13 cellular contexts compared by ENCODE assay signal in the genomic region with DNA sequence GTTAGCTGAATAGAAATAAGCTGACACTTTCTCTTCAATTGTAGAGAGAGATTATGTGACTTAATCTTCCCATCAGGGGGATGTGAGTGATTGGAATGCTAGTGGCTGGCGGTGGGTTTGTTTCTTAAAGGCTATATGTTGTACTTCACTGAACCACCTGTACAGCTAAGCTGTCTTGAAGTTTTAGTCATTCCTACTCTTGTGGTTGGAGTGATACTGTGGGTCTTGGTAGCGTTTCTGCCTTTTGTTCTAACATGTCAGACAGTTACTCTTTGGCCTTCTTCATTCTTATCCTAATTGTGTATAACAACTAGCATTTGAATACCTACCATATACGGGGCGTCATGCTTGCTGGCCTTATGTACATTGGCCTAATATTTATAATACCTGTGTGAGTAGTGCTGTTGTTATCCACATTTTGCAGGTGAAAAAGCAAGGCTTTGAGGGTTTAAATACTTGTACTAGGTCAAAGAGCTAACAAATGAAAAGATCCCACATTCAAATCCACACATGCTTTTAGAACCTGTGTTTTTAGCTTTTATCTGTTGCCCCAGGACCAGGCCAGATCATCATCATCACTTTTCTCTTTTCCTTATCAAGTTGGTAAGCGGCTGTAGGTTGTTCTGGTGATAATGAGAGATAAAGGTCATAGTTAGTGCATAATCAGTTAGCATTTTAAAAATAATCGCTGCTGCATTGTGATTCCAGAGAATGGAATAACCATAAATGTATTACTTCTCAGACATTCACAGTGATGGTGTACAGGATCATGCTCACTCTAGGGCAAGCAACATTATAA. TPM values are rescaled to one million over a fixed set of nuclear protein-coding genes. Genes with fewer than 3 reads are reported as not detected.
DNase-seq lines count a peak whose midpoint lies in the region; ATAC-seq and TF ChIP-seq lines count a peak whose summit lies in the region.
"Had no signal": no experiment of that assay in that cellular context is flagged by ENCODE, and none has a peak within 500 bp of the region (broad histone marks: within the 10 kb centered on the region; RNA-seq: fewer than 3 reads in every experiment).

No MANE protein-coding gene starts in this region.

- H3K27ac ChIP-seq in tibial artery (no peak overlapping the region), spleen (no peak overlapping the region)
- H3K27ac ChIP-seq: SJSA1 had no signal

- H3K36me3 ChIP-seq in tibial artery (no peaks in the 10 kb centered on the region), spleen (no peaks in the 10 kb centered on the region)

- TF ChIP-seq CTCF in tibial artery (IDR thresholded peaks at IDR 0.05): no peak
- no peak for TF ChIP-seq CTCF in spleen (IDR thresholded peaks at IDR 0.05 in 8 of 11, conservative IDR thresholded peaks at IDR 0.05 in 3 of 11)

- TF ChIP-seq POLR2A in spleen (IDR thresholded peaks at IDR 0.05): no peak

- WGBS in spleen, 5 donors: 89 to 94% (median 91%) methylated on average over 6 of the region's 6 CpGs

- intact Hi-C loops in tibial artery (cut with DNase I; ENCODE audit: low total_unique reads): no loop called here
- intact Hi-C loops in spleen (cut with DNase I; ENCODE audit: low total_unique reads): no loop called here
- intact Hi-C loops in posterior cingulate gyrus (cut with DNase I): no loop called here

- no peaks in the 10 kb centered on the region for H3K9me3 ChIP-seq in tibial artery
- no peaks in the 10 kb centered on the region for H3K9me3 ChIP-seq in spleen

- H3K4me1 ChIP-seq in tibial artery (peaks cover 0 to 23% (median 0%) of the 10 kb centered on the region in 4 donors), spleen (peaks cover 0 to 25% (median 3%) of the 10 kb centered on the region in 6 donors)
- H3K4me1 ChIP-seq: SJSA1 had no signal

- peak; percentile 45 for DNase-seq in D341Med (ENCODE audit: low spot score)
- DNase-seq in tibial artery: no peak
- no peak for DNase-seq in spleen
- DNase-seq in SHP77 treated with DMSO at 0.1 percent for 48 hours (lab: John Stamatoyannopoulos, UW): no peak
- DNase-seq in posterior cingulate gyrus: no peak
- DNase-seq: activated naive CD4-positive, alpha-beta T cell treated with anti-CD3 and anti-CD28 coated beads, Interleukin-2, amount 10 ng/mL, durations not matched to agents 7 days and 5 days; CD4-positive, CD25-positive, alpha-beta regulatory T cell; HCEC 1CT; MV-4-11 had no signal

- H3K4me3 ChIP-seq in tibial artery: no peak overlapping the region
- H3K4me3 ChIP-seq in spleen: no peak overlapping the region
- H3K4me3 ChIP-seq: SJSA1 had no signal

- ATAC-seq in GM18873 (IDR thresholded peaks at IDR 0.05; ENCODE audit: low FRiP score, unreplicated experiment) (peak; percentile 95), HG02588 (IDR thresholded peaks at IDR 0.05; ENCODE audit: unreplicated experiment) (peak; percentile 90), HG03520 (IDR thresholded peaks at IDR 0.05; ENCODE audit: unreplicated experiment) (peak; percentile 98)

- H3K27me3 ChIP-seq in tibial artery (no peaks in the 10 kb centered on the region), spleen (replicated peaks in 1 of 7) (no peaks in the 10 kb centered on the region)
- H3K27me3 ChIP-seq: SJSA1 had no signal

RNA-seq across cellular contexts. Expression of a gene that starts 50.2 kb away (rescaled TPM):
- total RNA-seq in spleen: 100 to 1,000 TPM; 228 to 413 (median 271) TPM
- 10 to 100 TPM; 35.4 to 68.8 (median 59.4) TPM for polyA plus RNA-seq in spleen
